ENCODE assay signal across 8 cellular contexts in the genomic region with DNA sequence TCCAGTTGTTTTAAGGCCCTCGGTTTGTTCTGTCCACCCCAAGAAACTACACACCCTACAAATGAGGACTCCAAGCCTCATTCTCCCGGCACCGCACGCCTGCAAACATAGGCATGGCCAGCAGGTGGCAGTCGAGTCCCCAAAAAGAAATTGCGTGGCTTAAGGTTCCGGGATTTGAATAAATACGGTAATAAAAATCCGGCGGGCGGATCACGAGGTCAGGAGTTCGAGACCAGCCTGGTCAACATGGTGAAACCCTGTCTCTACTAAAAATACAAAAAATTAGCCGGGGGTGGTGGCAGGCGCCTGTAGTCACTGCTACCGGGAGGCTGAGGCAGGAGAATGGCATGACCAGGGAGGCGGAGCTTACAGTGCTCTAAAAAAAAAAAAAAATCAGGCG. TPM values are rescaled to one million over a fixed set of nuclear protein-coding genes. Genes with fewer than 3 reads are reported as not detected.
DNase-seq lines count a peak whose midpoint lies in the region; ATAC-seq and TF ChIP-seq lines count a peak whose summit lies in the region.

No MANE protein-coding gene starts in this region.

- no peak overlapping the region for H3K27ac ChIP-seq in Panc1 (ENCODE audit: low read length)
- H3K27ac ChIP-seq in thoracic aorta: no peak overlapping the region

- H3K4me3 ChIP-seq in Panc1 (ENCODE audit: low read depth in 2 of 2, low read length in 2 of 2) (no peak overlapping the region), fibroblast of mammary gland (ENCODE audit: control insufficient read depth, low read depth, low read length) (no peak overlapping the region), thoracic aorta (no peak overlapping the region)

- intact Hi-C loops in Panc1 (cut with micrococcal nuclease; ENCODE audit: unreplicated experiment): no loop called here

- H3K27ac Mint-ChIP-seq in activated T-cell treated with anti-CD3 and anti-CD28 coated beads, Interleukin-2, amount 50 U/mL, for 24 hours: no peak overlapping the region

- DNase-seq in ELF-1 (ENCODE audit: low read depth, low spot score): peak; percentile 95
- DNase-seq in Panc1 (ENCODE audit: low read depth, low spot score): peak; percentile 32
- DNase-seq in activated T-cell treated with anti-CD3 and anti-CD28 coated beads, Interleukin-2, amount 50 U/mL, for 24 hours: peak; percentile 94
- peak; percentile 41 for DNase-seq in fibroblast of mammary gland (ENCODE audit: low read depth)
- DNase-seq in omental fat pad (ENCODE audit: low spot score): peak; percentile 75
- DNase-seq in thoracic aorta (ENCODE audit: low spot score): no peak

- in situ Hi-C loops in Panc1 (cut with HindIII; ENCODE audit: low pct_unique_long_range_greater_than_20kb, low sequenced_read_pairs): no loop called here

- peaks cover 26% of the 10 kb centered on the region for H3K4me1 Mint-ChIP-seq in activated T-cell treated with anti-CD3 and anti-CD28 coated beads, Interleukin-2, amount 50 U/mL, for 24 hours (ENCODE audit: low read depth)

- no peaks in the 10 kb centered on the region for H3K36me3 Mint-ChIP-seq in activated T-cell treated with anti-CD3 and anti-CD28 coated beads, Interleukin-2, amount 50 U/mL, for 24 hours (ENCODE audit: low read depth)

- POLR2A ChIA-PET in Panc1 (lab: Charles Lee): no interaction called here

- H3K27me3 Mint-ChIP-seq in activated T-cell treated with anti-CD3 and anti-CD28 coated beads, Interleukin-2, amount 50 U/mL, for 24 hours: no peaks in the 10 kb centered on the region

- ATAC-seq in HG02798 (IDR thresholded peaks at IDR 0.05; ENCODE audit: poor library complexity, unreplicated experiment) (peak; percentile 56), Panc1 (peak; percentile 56), omental fat pad (ENCODE audit: low FRiP score) (no peak), thoracic aorta (ENCODE audit: insufficient number of reproducible peaks, low FRiP score, low read depth) (no peak), HG02623 (IDR thresholded peaks at IDR 0.05; ENCODE audit: unreplicated experiment) (no peak)

- no peaks in the 10 kb centered on the region for H3K9me3 Mint-ChIP-seq in activated T-cell treated with anti-CD3 and anti-CD28 coated beads, Interleukin-2, amount 50 U/mL, for 24 hours

- H3K9me3 ChIP-seq in Panc1 (ENCODE audit: control insufficient read depth, insufficient read depth, low read depth, low read length) (no peaks in the 10 kb centered on the region), thoracic aorta (no peaks in the 10 kb centered on the region)

- no peak overlapping the region for H3K4me3 Mint-ChIP-seq in activated T-cell treated with anti-CD3 and anti-CD28 coated beads, Interleukin-2, amount 50 U/mL, for 24 hours

- H3K27me3 ChIP-seq in Panc1 (ENCODE audit: control insufficient read depth, insufficient read depth, low read length) (no peaks in the 10 kb centered on the region), thoracic aorta (replicated peaks; ENCODE audit: insufficient read depth) (no peaks in the 10 kb centered on the region)

- H3K36me3 ChIP-seq in Panc1 (ENCODE audit: control insufficient read depth, insufficient read depth, low read length) (no peaks in the 10 kb centered on the region), thoracic aorta (no peaks in the 10 kb centered on the region)

- CTCF ChIA-PET in Panc1 (lab: Charles Lee): no interaction called here

- no TSS peak for BruUV-seq in Panc1 (replicated peaks; lab: Mats Ljungman, UMichigan)

- H3K4me1 ChIP-seq in Panc1 (ENCODE audit: control insufficient read depth, insufficient read depth, low read length): no peaks in the 10 kb centered on the region
- peaks cover 7 to 14% of the 10 kb centered on the region in 2 donors for H3K4me1 ChIP-seq in thoracic aorta (ENCODE audit: control insufficient read depth in 1 of 2, low read depth in 2 of 2)

- TF ChIP-seq CTCF in Panc1 (IDR thresholded peaks at IDR 0.05) (peak; percentile 80), fibroblast of mammary gland (conservative IDR thresholded peaks at IDR 0.05; ENCODE audit: control insufficient read depth, insufficient read depth, low read depth, low read length) (peak; percentile 61), omental fat pad (IDR thresholded peaks at IDR 0.05) (peak in 2 of 3 donors; percentile 13 to 47), thoracic aorta (IDR thresholded peaks at IDR 0.05) (peak; percentile 73)

RNA-seq across cellular contexts. Expression of gene CSF2RA, which starts 21.8 kb away (rescaled TPM):
- total RNA-seq in Panc1 (2021; ENCODE audit: unreplicated experiment) (0.33 TPM), omental fat pad (10 to 100 TPM; 10.3 to 82.9 (median 29.1) TPM), thoracic aorta (10 to 100 TPM; 11.0 to 19.4 TPM)
- not detected for polyA plus RNA-seq in Panc1 (2012; ENCODE audit: insufficient read length)

RNA-seq across cellular contexts. Expression of gene CRLF2, which starts 34.4 kb away (rescaled TPM):
- 0.67 TPM for total RNA-seq in Panc1 (2021; ENCODE audit: unreplicated experiment)
- 0.27 TPM for polyA plus RNA-seq in Panc1 (2012; ENCODE audit: insufficient read length)
- 1 to 10 TPM in 1 of 4 donors, under 1 TPM in 3; 0.47 to 1.0 (median 0.61) TPM for total RNA-seq in omental fat pad
- 1 to 10 TPM in 1 of 2 donors, not detected in 1; 1.8 TPM for total RNA-seq in thoracic aorta

Comparison
In these comparisons a context has a peak if more than half of its experiments do, and no peak if none do; other contexts are left out.
1. ATAC-seq: peak in HG02798 (single experiment) and Panc1 (single experiment); none in omental fat pad (single experiment), thoracic aorta (single experiment) and HG02623 (single experiment).
2. CTCF ChIP-seq: peak in every context shown above with its lines; median percentile 80 in Panc1; 73 in thoracic aorta; 61 in fibroblast of mammary gland; 30 in omental fat pad.